ENCODE assay signal across 15 cellular contexts in the genomic region with DNA sequence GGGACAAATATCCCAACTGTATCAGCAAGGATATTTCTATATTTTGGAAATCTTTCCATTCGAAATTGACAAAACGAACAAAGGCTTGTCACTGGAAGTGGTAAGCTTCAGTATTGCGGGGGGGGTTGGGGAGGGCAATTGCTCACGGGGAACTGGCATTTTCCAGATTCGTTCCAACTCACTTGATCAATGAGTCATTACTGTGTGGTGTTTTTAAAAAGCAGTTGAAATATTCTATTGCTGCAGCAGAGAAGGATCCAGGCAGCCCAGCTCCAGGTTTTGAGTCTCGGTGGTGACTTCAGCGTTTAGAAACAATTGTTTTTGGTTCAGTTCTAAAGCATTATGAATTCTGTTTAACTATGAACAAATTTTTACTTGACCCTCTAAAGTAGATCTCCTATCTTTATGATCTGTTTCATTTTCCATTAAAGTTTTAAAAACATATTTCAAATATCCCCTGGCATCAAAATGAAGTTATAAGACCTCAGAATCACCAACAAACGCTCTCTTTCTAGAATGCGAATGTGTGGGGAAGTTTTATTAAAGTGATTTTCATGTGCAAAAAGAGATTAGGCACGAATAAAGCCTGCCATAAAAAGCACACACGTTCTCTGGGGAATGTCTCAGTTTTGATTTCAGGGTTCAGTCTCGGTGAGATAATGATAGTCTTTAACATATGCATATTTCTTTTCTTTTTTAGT. TPM values are rescaled to one million over a fixed set of nuclear protein-coding genes. Genes with fewer than 3 reads are reported as not detected.
DNase-seq lines count a peak whose midpoint lies in the region; ATAC-seq, FAIRE-seq and TF ChIP-seq lines count a peak whose summit lies in the region.
"Had no signal": no experiment of that assay in that cellular context is flagged by ENCODE, and none has a peak within 500 bp of the region (broad histone marks: within the 10 kb centered on the region; RNA-seq: fewer than 3 reads in every experiment).

No MANE protein-coding gene starts in this region.

- peaks cover 5% of the 10 kb centered on the region for H3K9me3 Mint-ChIP-seq in glutamatergic neuron (ENCODE audit: unreplicated experiment)
- H3K9me3 Mint-ChIP-seq: activated T-helper 17 cell treated with anti-CD3 and anti-CD28 coated beads, Interleukin-2, amount 50 U/mL, for 72 hours had no signal

- H3K9ac ChIP-seq in HUES6 (ENCODE audit: low read length), result no peak overlapping the region
- H3K9ac ChIP-seq: neural progenitor cell had no signal

- no peak overlapping the region for H3K27ac Mint-ChIP-seq in glutamatergic neuron (ENCODE audit: unreplicated experiment)
- H3K27ac Mint-ChIP-seq: activated B cell treated with CpG ODN at 0.5 μM for 24 hours; activated T-helper 17 cell treated with anti-CD3 and anti-CD28 coated beads, Interleukin-2, amount 50 U/mL, for 72 hours; neural progenitor cell had no signal

- H3K27ac ChIP-seq in ACC112 (ENCODE audit: low read depth, low read length) (peak overlapping the region; percentile 70), HUES6 (ENCODE audit: low read depth, low read length) (0 out of 2 replicates have a peak overlapping the region, but pooled peaks have one; percentile 9), layer of hippocampus (ENCODE audit: low read depth, low read length) (peak overlapping the region; percentile 38)
- H3K27ac ChIP-seq: neural progenitor cell had no signal

- peaks cover 5% of the 10 kb centered on the region for H3K4me1 Mint-ChIP-seq in glutamatergic neuron (ENCODE audit: low read depth, unreplicated experiment)
- H3K4me1 Mint-ChIP-seq: activated B cell treated with CpG ODN at 0.5 μM for 24 hours; activated T-helper 17 cell treated with anti-CD3 and anti-CD28 coated beads, Interleukin-2, amount 50 U/mL, for 72 hours had no signal

- H3K4me1 ChIP-seq in ACC112 (ENCODE audit: control insufficient read depth, insufficient read depth, low read length, unreplicated experiment) (peaks cover 16% of the 10 kb centered on the region), HUES6 (ENCODE audit: control insufficient read depth, insufficient read depth, low read length) (peaks cover 24% of the 10 kb centered on the region)

- no peak for FAIRE-seq in bronchial epithelial cell (lab: Jason Lieb, UNC)

- H3K36me3 Mint-ChIP-seq in glutamatergic neuron (ENCODE audit: unreplicated experiment), result peaks cover 17% of the 10 kb centered on the region

- H3K4me3 ChIP-seq in ACC112 (ENCODE audit: low read depth, low read length) (peak overlapping the region; percentile 13; the same call in 1 of the 2 replicates), HUES6 (ENCODE audit: low read depth, low read length) (no peak overlapping the region), bronchial epithelial cell (ENCODE audit: low read depth, low read length) (no peak overlapping the region)
- H3K4me3 ChIP-seq: coronary artery, neural progenitor cell had no signal

- H3K79me2 ChIP-seq in ACC112 (ENCODE audit: control insufficient read depth, insufficient read depth, low read length, unreplicated experiment), result no peaks in the 10 kb centered on the region

- H3K4me3 Mint-ChIP-seq in glutamatergic neuron (ENCODE audit: unreplicated experiment), result no peak overlapping the region
- H3K4me3 Mint-ChIP-seq: activated B cell treated with CpG ODN at 0.5 μM for 24 hours; activated T-helper 17 cell treated with anti-CD3 and anti-CD28 coated beads, Interleukin-2, amount 50 U/mL, for 72 hours; neural progenitor cell had no signal

- H3K27me3 Mint-ChIP-seq in glutamatergic neuron (ENCODE audit: unreplicated experiment), result peaks cover 2% of the 10 kb centered on the region

- no peak for TF ChIP-seq CTCF in bronchial epithelial cell (IDR thresholded peaks at IDR 0.05; ENCODE audit: insufficient read depth, low read length, severe bottlenecking)
- no peak for TF ChIP-seq CTCF in glutamatergic neuron (IDR thresholded peaks at IDR 0.05; ENCODE audit: partially characterized antibody, unreplicated experiment)

- H2AFZ ChIP-seq in ACC112 (ENCODE audit: low read length, unreplicated experiment), result peak overlapping the region; percentile 51

- H3K9me3 ChIP-seq in HUES6 (ENCODE audit: control insufficient read depth, insufficient read depth, low read depth, low read length), result peaks cover 12% of the 10 kb centered on the region

- no peak for ATAC-seq in GM21423 (IDR thresholded peaks at IDR 0.05; ENCODE audit: unreplicated experiment)
- ATAC-seq: activated T-helper 17 cell treated with anti-CD3 and anti-CD28 coated beads, Interleukin-2, amount 50 U/mL, for 72 hours had no signal

- H3K36me3 ChIP-seq in ACC112 (ENCODE audit: insufficient read depth, low read length) (no peaks in the 10 kb centered on the region), HUES6 (ENCODE audit: control insufficient read depth, insufficient read depth, low read length) (no peaks in the 10 kb centered on the region), bronchial epithelial cell (ENCODE audit: control insufficient read depth, insufficient read depth, low read length) (no peaks in the 10 kb centered on the region)
- H3K36me3 ChIP-seq: neural progenitor cell had no signal

- peak; percentile 78 for DNase-seq in bronchial epithelial cell (ENCODE audit: low read depth)
- DNase-seq in NCI-H1436 treated with DMSO at 0.1 percent for 48 hours (lab: John Stamatoyannopoulos, UW), result no peak
- DNase-seq in glutamatergic neuron, result no peak
- DNase-seq in activated T-cell treated with anti-CD3 and anti-CD28 coated beads, Interleukin-2, amount 50 U/mL, for 48 hours, result no peak
- DNase-seq: activated B cell treated with CpG ODN at 0.5 μM for 24 hours; NCI-H2029 treated with DMSO at 0.1 percent for 48 hours; stimulated activated CD4-positive, alpha-beta T cell treated with anti-CD3 and anti-CD28 coated beads, Interleukin-4, amount 100 ng/mL, for 1 hour had no signal

- H3K27me3 ChIP-seq in ACC112 (ENCODE audit: insufficient read depth, low read length) (no peaks in the 10 kb centered on the region), HUES6 (ENCODE audit: control insufficient read depth, insufficient read depth, low read length) (no peaks in the 10 kb centered on the region), bronchial epithelial cell (ENCODE audit: control insufficient read depth, insufficient read depth, low read length) (no peaks in the 10 kb centered on the region), layer of hippocampus (ENCODE audit: control insufficient read depth, insufficient read depth, low read length) (no peaks in the 10 kb centered on the region)
- H3K27me3 ChIP-seq: neural progenitor cell had no signal

RNA-seq across cellular contexts. Expression of a gene that starts 33.7 kb away (rescaled TPM):
- 18.2 and 25.2 TPM in 2 replicates for total RNA-seq in bronchial epithelial cell
- 184 TPM for total RNA-seq in glutamatergic neuron (ENCODE audit: unreplicated experiment)
- total RNA-seq: activated B cell treated with CpG ODN at 0.5 μM for 24 hours had no signal

RNA-seq across cellular contexts. Expression of a gene that starts 55.5 kb away (rescaled TPM):
- 0.26 TPM in 1 of 2 replicates, not detected in the other for total RNA-seq in bronchial epithelial cell
- total RNA-seq in glutamatergic neuron (ENCODE audit: unreplicated experiment), result 0.71 TPM

RNA-seq across cellular contexts. Expression of a gene that starts 55.6 kb away (rescaled TPM):
- total RNA-seq in bronchial epithelial cell (not detected in 2 replicates), glutamatergic neuron (ENCODE audit: unreplicated experiment) (not detected)
- total RNA-seq: temporal lobe had no signal

Comparison
In these comparisons a context has a peak if more than half of its experiments do, and no peak if none do; other contexts are left out.
1. H3K27ac ChIP-seq: peak in every context shown above with its lines; median percentile 70 in ACC112; 38 in layer of hippocampus; 9 in HUES6.